In genomic region chr2:2810504-2810903, GRCh38 we compare ENCODE assay signal across 19 cellular contexts.
A peak's percentile ranks its signal among the peaks of the same experiment; 100 is the strongest.
DNase-seq lines count a peak whose midpoint lies in the region; ATAC-seq, FAIRE-seq and TF ChIP-seq lines count a peak whose summit lies in the region.
"Had no signal": no experiment of that assay in that cellular context is flagged by ENCODE, and none has a peak within 500 bp of the region (broad histone marks: within the 10 kb centered on the region; RNA-seq: fewer than 3 reads in every experiment).

No MANE protein-coding gene starts in this region.

- H3K4me2 ChIP-seq in HCT116 (ENCODE audit: low read length) = no peak overlapping the region

- H3K27ac Mint-ChIP-seq in natural killer cell = no peak overlapping the region
- H3K27ac Mint-ChIP-seq: CD8-positive, alpha-beta memory T cell had no signal

- no peak overlapping the region for H2AFZ ChIP-seq in HCT116 (ENCODE audit: low read depth, low read length, poor library complexity, severe bottlenecking)

- DNase-seq in ELF-1 (ENCODE audit: low read depth, low spot score) (peak; percentile 26), HCT116 (ENCODE audit: low read depth, low spot score) (no peak), coronary artery (ENCODE audit: low spot score) (peak; percentile 36), kidney (peak; percentile 45), natural killer cell (no peak), stomach (no peak), GM03348 (ENCODE audit: low spot score) (no peak)
- DNase-seq: C1 segment of cervical spinal cord; CD8-positive, alpha-beta memory T cell; NCI-H1105; NCI-H1694; NCI-H2081 treated with DMSO at 0.1 percent for 48 hours; NCI-H446 treated with DMSO at 0.1 percent for 48 hours; NCI-H69; SHP77 had no signal

- TF ChIP-seq CTCF in HCT116 (IDR thresholded peaks at IDR 0.05 in 2 of 3, conservative IDR thresholded peaks at IDR 0.05 in 1 of 3; ENCODE audit: borderline replicate concordance in 1 of 3, insufficient read depth in 1 of 3, low read depth in 2 of 3, low read length in 2 of 3) (no peak), coronary artery (IDR thresholded peaks at IDR 0.05) (no peak), kidney (IDR thresholded peaks at IDR 0.05; ENCODE audit: borderline replicate concordance, extremely low read depth, insufficient read depth) (no peak), natural killer cell (IDR thresholded peaks at IDR 0.05) (no peak), stomach (IDR thresholded peaks at IDR 0.05) (no peak)

- TF ChIP-seq POLR2A in HCT116 (IDR thresholded peaks at IDR 0.05; ENCODE audit: borderline replicate concordance, extremely low read depth, insufficient read depth, insufficient read length) (no peak), stomach (IDR thresholded peaks at IDR 0.05) (no peak)

- no peaks in the 10 kb centered on the region for H3K4me1 ChIP-seq in HCT116 (ENCODE audit: control insufficient read depth in 1 of 2, insufficient read depth in 2 of 2, low read length in 2 of 2)
- no peaks in the 10 kb centered on the region for H3K4me1 ChIP-seq in kidney (ENCODE audit: control insufficient read depth in 1 of 2, insufficient read depth in 1 of 2, low read depth in 1 of 2, low read length in 2 of 2)
- no peaks in the 10 kb centered on the region for H3K4me1 ChIP-seq in stomach
- H3K4me1 ChIP-seq: HAP-1 had no signal

- peaks cover 21% of the 10 kb centered on the region; the same call in 1 of the 2 replicates for H3K27me3 ChIP-seq in HCT116 (ENCODE audit: insufficient read depth, low read length)
- no peaks in the 10 kb centered on the region for H3K27me3 ChIP-seq in stomach

- no peak for TF ChIP-seq EP300 in stomach (IDR thresholded peaks at IDR 0.05)

- no peaks in the 10 kb centered on the region for H3K4me1 Mint-ChIP-seq in natural killer cell
- H3K4me1 Mint-ChIP-seq: CD8-positive, alpha-beta memory T cell had no signal

- RAD21 ChIA-PET in HCT116 (lab: Charles Lee; ENCODE audit: low non-redundant PET in 1 of 2, low total read pairs in 2 of 2, uncharacterized antibody in 2 of 2, unreplicated experiment in 2 of 2) = no interaction called here

- ATAC-seq in HCT116 (peak; percentile 38; the same call in 1 of the 2 replicates), natural killer cell (no peak)

- H3K27me3 Mint-ChIP-seq in natural killer cell (ENCODE audit: low read depth in 2 of 2) = peaks cover 0 to 2% of the 10 kb centered on the region in 2 donors

- intact Hi-C loops in HCT116 (cut with micrococcal nuclease) = no loop called here
- intact Hi-C loops in kidney (cut with DNase I) = no loop called here
- intact Hi-C loops in natural killer cell (cut with micrococcal nuclease) = no loop called here
- intact Hi-C loops in stomach (cut with DNase I; ENCODE audit: low total_unique reads) = no loop called here

- H3K9me3 Mint-ChIP-seq in natural killer cell = peaks cover 2 to 12% of the 10 kb centered on the region in 2 donors

- POLR2A ChIA-PET in HCT116 (lab: Charles Lee) = no interaction called here

- no TSS peak for BruUV-seq in HCT116 (replicated peaks; lab: Mats Ljungman, UMichigan)

- H3K36me3 ChIP-seq in HCT116 (ENCODE audit: control insufficient read depth in 1 of 2, insufficient read depth in 2 of 2, low read length in 2 of 2) (no peaks in the 10 kb centered on the region), kidney (ENCODE audit: control insufficient read depth in 1 of 2, insufficient read depth in 2 of 2, low read length in 2 of 2) (no peaks in the 10 kb centered on the region), stomach (no peaks in the 10 kb centered on the region)
- H3K36me3 ChIP-seq: HAP-1 had no signal

- no peak overlapping the region for H3K4me3 Mint-ChIP-seq in natural killer cell
- H3K4me3 Mint-ChIP-seq: CD8-positive, alpha-beta memory T cell had no signal

- no peak for FAIRE-seq in kidney (lab: Jason Lieb, UNC)
- FAIRE-seq: D721Med, RCC 7860 had no signal

- H3K9ac ChIP-seq in HCT116 (ENCODE audit: low read length) (no peak overlapping the region), kidney (ENCODE audit: low read length in 2 of 2) (no peak overlapping the region)

- 0 out of 2 replicates have a peak, but pooled peaks have one; percentile 7 for TF ChIP-seq RAD21 in HCT116 (IDR thresholded peaks at IDR 0.05; ENCODE audit: low read depth)

- CTCF ChIA-PET in HCT116 (lab: Charles Lee) = no interaction called here

- H3K4me3 ChIP-seq in HCT116 (replicated peaks in 1 of 2; ENCODE audit: low read depth in 1 of 2, low read length in 2 of 2) = no peak overlapping the region
- no peak overlapping the region for H3K4me3 ChIP-seq in coronary artery
- no peak overlapping the region for H3K4me3 ChIP-seq in kidney (ENCODE audit: low read length in 2 of 2)
- no peak overlapping the region for H3K4me3 ChIP-seq in stomach
- H3K4me3 ChIP-seq: HAP-1, SK-N-MC had no signal

- no peaks in the 10 kb centered on the region for H3K79me2 ChIP-seq in HCT116 (ENCODE audit: insufficient read depth, low read length)

- no peaks in the 10 kb centered on the region for H3K9me2 ChIP-seq in HCT116 (ENCODE audit: insufficient read depth)

- H3K9me3 ChIP-seq in HCT116 (ENCODE audit: control insufficient read depth in 1 of 2, insufficient read depth in 1 of 2, low read depth in 1 of 2, low read length in 2 of 2) = no peaks in the 10 kb centered on the region
- peaks cover 0 to 14% of the 10 kb centered on the region in 2 donors for H3K9me3 ChIP-seq in kidney (ENCODE audit: control insufficient read depth in 1 of 2, low read length in 2 of 2)
- peaks cover 2 to 25% (median 19%) of the 10 kb centered on the region in 4 donors for H3K9me3 ChIP-seq in stomach
- H3K9me3 ChIP-seq: HAP-1 had no signal

- no peaks in the 10 kb centered on the region for H4K20me1 ChIP-seq in HCT116 (ENCODE audit: insufficient read depth)

- 55 to 70% (median 64%) methylated on average over 5 to 6 of the region's 6 CpGs for WGBS in stomach, 5 donors

- H3K27ac ChIP-seq in HCT116 (ENCODE audit: low read depth, low read length) = no peak overlapping the region
- H3K27ac ChIP-seq in coronary artery = no peak overlapping the region
- no peak overlapping the region for H3K27ac ChIP-seq in kidney (ENCODE audit: low read depth in 2 of 2, low read length in 2 of 2)
- H3K27ac ChIP-seq in stomach = no peak overlapping the region
- H3K27ac ChIP-seq: SK-N-MC had no signal

- no peaks in the 10 kb centered on the region for H3K36me3 Mint-ChIP-seq in natural killer cell

TF ChIP-seq in HCT116, 20 proteins besides CTCF, POLR2A, EP300 and RAD21:
- no peak for TF ChIP-seq ELF1 (IDR thresholded peaks at IDR 0.05; ENCODE audit: borderline replicate concordance, low read depth)
- TF ChIP-seq EZH2 (IDR thresholded peaks at IDR 0.05) = no peak
- no peak for TF ChIP-seq CEBPB (IDR thresholded peaks at IDR 0.05; ENCODE audit: low read depth)

Comparison
In these comparisons a context has a peak if more than half of its experiments do, and no peak if none do; other contexts are left out.
1. DNase-seq: peak in ELF-1 (single experiment), coronary artery (single experiment) and kidney (single experiment); none in HCT116 (single experiment), natural killer cell (single experiment), stomach (single experiment) and GM03348 (single experiment).